8 cellular contexts compared by ENCODE assay signal in the genomic region with DNA sequence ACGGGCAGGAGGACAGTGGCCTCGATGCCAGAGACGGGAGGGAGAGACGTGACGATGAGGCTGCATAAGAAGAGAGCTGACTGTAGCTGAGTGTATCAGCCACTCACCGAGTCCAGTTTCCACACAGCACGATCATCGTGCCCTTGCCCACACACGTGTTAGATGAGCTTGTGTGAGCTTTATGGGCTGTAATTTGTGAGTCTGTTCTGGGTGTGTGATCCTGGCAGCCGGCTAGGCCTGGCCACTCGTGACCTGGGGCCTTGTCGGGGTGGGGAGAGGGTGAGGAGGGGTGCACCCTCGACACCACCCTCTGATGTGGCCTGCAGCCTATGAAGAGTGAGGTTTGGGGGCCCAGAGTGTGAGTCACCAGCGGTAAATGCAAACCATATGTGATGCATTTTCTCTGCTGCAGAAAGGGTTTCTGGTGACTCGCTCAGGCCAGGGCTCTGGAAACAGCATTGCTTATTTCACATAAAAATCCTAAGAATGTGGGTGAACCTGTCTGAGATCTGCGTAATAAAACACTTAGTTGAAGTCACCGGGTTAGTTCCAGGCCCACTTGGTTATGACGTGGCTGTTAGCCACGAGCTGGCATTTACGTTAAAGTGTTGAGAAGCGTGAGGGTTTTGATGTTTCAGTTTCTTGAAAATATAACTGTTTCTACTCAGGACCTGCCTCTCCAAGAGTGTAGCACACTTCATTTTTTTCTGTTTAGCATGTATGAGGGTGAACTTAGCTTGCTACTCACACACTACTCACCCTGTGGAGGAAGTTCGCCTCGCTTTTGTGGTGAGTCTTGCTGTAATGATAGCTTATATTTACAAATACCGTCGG. TPM values are rescaled to one million over a fixed set of nuclear protein-coding genes. Genes with fewer than 3 reads are reported as not detected.
A peak's percentile ranks its signal among the peaks of the same experiment; 100 is the strongest.
DNase-seq lines count a peak whose midpoint lies in the region; ATAC-seq and TF ChIP-seq lines count a peak whose summit lies in the region.

No MANE protein-coding gene starts in this region.

- POLR2A ChIA-PET in CD4-positive, alpha-beta T cell (lab: Charles Lee): interaction anchor here (0.6 kb wide), 1 partner anchor 394 kb away, joined by 3 read pairs; no protein-coding TSS in a partner anchor
- POLR2A ChIA-PET in OCI-LY7 (lab: Charles Lee): interaction anchor here (0.6 to 1.0 kb wide), 2 partner anchors 18 to 164 kb away, joined by 3 to 4 read pairs; no protein-coding TSS in a partner anchor

- H3K9me3 Mint-ChIP-seq in CD4-positive, alpha-beta T cell: no peaks in the 10 kb centered on the region
- no peaks in the 10 kb centered on the region for H3K9me3 Mint-ChIP-seq in activated naive CD8-positive, alpha-beta T cell (ENCODE audit: low read depth)

- no peaks in the 10 kb centered on the region for H3K27me3 ChIP-seq in CD4-positive, alpha-beta T cell (ENCODE audit: control insufficient read depth, insufficient read depth, low read length)

- peak in 5 of 10 experiments; percentile 19 to 53 (median 25) for DNase-seq in CD4-positive, alpha-beta T cell
- DNase-seq in iPS DF 19.7 (ENCODE audit: low read depth, low spot score): peak; percentile 59
- DNase-seq in stimulated activated CD4-positive, alpha-beta T cell treated with anti-CD3 and anti-CD28 coated beads, Interleukin-4, amount 100 ng/mL, for 24 hours: peak; percentile 58
- DNase-seq in OCI-LY7 (ENCODE audit: low spot score): no peak

- H2AFZ ChIP-seq in OCI-LY7 (ENCODE audit: low read length): no peak overlapping the region

- BruUV-seq in OCI-LY7 (replicated peaks; lab: Mats Ljungman, UMichigan): no TSS peak

- peaks cover 30% of the 10 kb centered on the region for H3K4me1 ChIP-seq in OCI-LY7 (ENCODE audit: insufficient read depth, low read length, poor library complexity, severe bottlenecking)

- H3K4me3 Mint-ChIP-seq in CD4-positive, alpha-beta T cell: peak overlapping the region; percentile 83
- peak overlapping the region; percentile 76 for H3K4me3 Mint-ChIP-seq in activated naive CD8-positive, alpha-beta T cell

- no peaks in the 10 kb centered on the region for H3K9me3 ChIP-seq in CD4-positive, alpha-beta T cell (ENCODE audit: control insufficient read depth, low read length)
- H3K9me3 ChIP-seq in OCI-LY7 (ENCODE audit: low read length): no peaks in the 10 kb centered on the region

- H3K27me3 Mint-ChIP-seq in CD4-positive, alpha-beta T cell: peaks cover 9% of the 10 kb centered on the region
- no peaks in the 10 kb centered on the region for H3K27me3 Mint-ChIP-seq in activated naive CD8-positive, alpha-beta T cell

- CTCF ChIA-PET in CD4-positive, alpha-beta T cell (lab: Charles Lee): interaction anchor here (1.1 kb wide), 1 partner anchor 302 kb away, joined by 3 read pairs; no protein-coding TSS in a partner anchor
- CTCF ChIA-PET in OCI-LY7 (lab: Charles Lee; ENCODE audit: unreplicated experiment): interaction anchor here (1.4 kb wide), 1 partner anchor 169 kb away, joined by 4 read pairs; no protein-coding TSS in a partner anchor

- TF ChIP-seq CTCF in CD4-positive, alpha-beta T cell (IDR thresholded peaks at IDR 0.05): no peak
- no peak for TF ChIP-seq CTCF in OCI-LY7 (conservative IDR thresholded peaks at IDR 0.05; ENCODE audit: low read length)

- H3K27ac Mint-ChIP-seq in CD4-positive, alpha-beta T cell: peak overlapping the region; percentile 54
- peak overlapping the region; percentile 81 for H3K27ac Mint-ChIP-seq in activated naive CD8-positive, alpha-beta T cell

- H4K20me1 ChIP-seq in OCI-LY7 (ENCODE audit: insufficient read depth, low read length): no peaks in the 10 kb centered on the region

- no peak overlapping the region for H3K4me2 ChIP-seq in OCI-LY7 (ENCODE audit: low read length)

- H3K4me1 Mint-ChIP-seq in CD4-positive, alpha-beta T cell (ENCODE audit: low read depth): peaks cover 7% of the 10 kb centered on the region
- H3K4me1 Mint-ChIP-seq in activated naive CD8-positive, alpha-beta T cell (ENCODE audit: low read depth): peaks cover 24% of the 10 kb centered on the region

- H3K4me3 ChIP-seq in OCI-LY7 (ENCODE audit: low read depth, low read length, poor library complexity, severe bottlenecking): no peak overlapping the region

- intact Hi-C loops in CD4-positive, alpha-beta T cell (cut with DNase I, micrococcal nuclease): no loop called here
- intact Hi-C loops in OCI-LY7 (cut with micrococcal nuclease; ENCODE audit: unreplicated experiment): loop anchor here (5.0 kb wide), 1 partner anchor 166 kb away; no protein-coding TSS in a partner anchor

- no peaks in the 10 kb centered on the region for H3K79me2 ChIP-seq in OCI-LY7 (ENCODE audit: insufficient read depth, low read depth, low read length)

- no peaks in the 10 kb centered on the region for H3K9me2 ChIP-seq in OCI-LY7 (ENCODE audit: insufficient read depth, low read length)

- H3K27ac ChIP-seq in CD4-positive, alpha-beta T cell (ENCODE audit: low read depth, low read length): no peak overlapping the region
- H3K27ac ChIP-seq in OCI-LY7 (ENCODE audit: low read depth, low read length, poor library complexity, severe bottlenecking): no peak overlapping the region

- peak; percentile 43 for ATAC-seq in CD4-positive, alpha-beta T cell (ENCODE audit: poor library complexity)
- no peak for ATAC-seq in GM21515 (IDR thresholded peaks at IDR 0.05; ENCODE audit: unreplicated experiment)
- no peak for ATAC-seq in HG02884 (IDR thresholded peaks at IDR 0.05; ENCODE audit: unreplicated experiment)

- H3K36me3 ChIP-seq in OCI-LY7 (ENCODE audit: insufficient read depth, low read length): no peaks in the 10 kb centered on the region

- no peaks in the 10 kb centered on the region for H3K36me3 Mint-ChIP-seq in CD4-positive, alpha-beta T cell (ENCODE audit: low read depth)
- H3K36me3 Mint-ChIP-seq in activated naive CD8-positive, alpha-beta T cell: no peaks in the 10 kb centered on the region

TF ChIP-seq in PFSK-1, 5 proteins besides CTCF, POLR2A, EP300 and RAD21:
- TF ChIP-seq, protein P1, sequence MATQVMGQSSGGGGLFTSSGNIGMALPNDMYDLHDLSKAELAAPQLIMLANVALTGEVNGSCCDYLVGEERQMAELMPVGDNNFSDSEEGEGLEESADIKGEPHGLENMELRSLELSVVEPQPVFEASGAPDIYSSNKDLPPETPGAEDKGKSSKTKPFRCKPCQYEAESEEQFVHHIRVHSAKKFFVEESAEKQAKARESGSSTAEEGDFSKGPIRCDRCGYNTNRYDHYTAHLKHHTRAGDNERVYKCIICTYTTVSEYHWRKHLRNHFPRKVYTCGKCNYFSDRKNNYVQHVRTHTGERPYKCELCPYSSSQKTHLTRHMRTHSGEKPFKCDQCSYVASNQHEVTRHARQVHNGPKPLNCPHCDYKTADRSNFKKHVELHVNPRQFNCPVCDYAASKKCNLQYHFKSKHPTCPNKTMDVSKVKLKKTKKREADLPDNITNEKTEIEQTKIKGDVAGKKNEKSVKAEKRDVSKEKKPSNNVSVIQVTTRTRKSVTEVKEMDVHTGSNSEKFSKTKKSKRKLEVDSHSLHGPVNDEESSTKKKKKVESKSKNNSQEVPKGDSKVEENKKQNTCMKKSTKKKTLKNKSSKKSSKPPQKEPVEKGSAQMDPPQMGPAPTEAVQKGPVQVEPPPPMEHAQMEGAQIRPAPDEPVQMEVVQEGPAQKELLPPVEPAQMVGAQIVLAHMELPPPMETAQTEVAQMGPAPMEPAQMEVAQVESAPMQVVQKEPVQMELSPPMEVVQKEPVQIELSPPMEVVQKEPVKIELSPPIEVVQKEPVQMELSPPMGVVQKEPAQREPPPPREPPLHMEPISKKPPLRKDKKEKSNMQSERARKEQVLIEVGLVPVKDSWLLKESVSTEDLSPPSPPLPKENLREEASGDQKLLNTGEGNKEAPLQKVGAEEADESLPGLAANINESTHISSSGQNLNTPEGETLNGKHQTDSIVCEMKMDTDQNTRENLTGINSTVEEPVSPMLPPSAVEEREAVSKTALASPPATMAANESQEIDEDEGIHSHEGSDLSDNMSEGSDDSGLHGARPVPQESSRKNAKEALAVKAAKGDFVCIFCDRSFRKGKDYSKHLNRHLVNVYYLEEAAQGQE (IDR thresholded peaks at IDR 0.05; ENCODE audit: insufficient read depth in 1 of 2, low read depth in 2 of 2, low read length in 2 of 2): no peak
- peak; percentile 36; the same call in 1 of the 2 replicates for TF ChIP-seq POLR2AphosphoS5 (IDR thresholded peaks at IDR 0.05; ENCODE audit: low read depth, low read length)
- TF ChIP-seq FOXP2 (optimal IDR thresholded peaks at IDR 0.05; ENCODE audit: borderline replicate concordance, extremely low read depth, extremely low read length, insufficient read depth): no peak

RNA-seq across cellular contexts. Expression of gene METRNL, which starts 4.2 kb away (rescaled TPM):
- 10 to 100 TPM; 24.5 to 26.9 TPM for total RNA-seq in CD4-positive, alpha-beta T cell
- 350 TPM for polyA plus RNA-seq in PFSK-1 (2012; ENCODE audit: insufficient read length, low read depth)
- total RNA-seq in OCI-LY7 (2014; rRNA removed; shearing (Covaris generic)): 16.9 and 18.8 TPM in 2 replicates
- total RNA-seq in OCI-LY7 (2022): 19.3 and 23.3 TPM in 2 replicates
